Comparison of ENCODE assay signal across 21 cellular contexts in the genomic region with DNA sequence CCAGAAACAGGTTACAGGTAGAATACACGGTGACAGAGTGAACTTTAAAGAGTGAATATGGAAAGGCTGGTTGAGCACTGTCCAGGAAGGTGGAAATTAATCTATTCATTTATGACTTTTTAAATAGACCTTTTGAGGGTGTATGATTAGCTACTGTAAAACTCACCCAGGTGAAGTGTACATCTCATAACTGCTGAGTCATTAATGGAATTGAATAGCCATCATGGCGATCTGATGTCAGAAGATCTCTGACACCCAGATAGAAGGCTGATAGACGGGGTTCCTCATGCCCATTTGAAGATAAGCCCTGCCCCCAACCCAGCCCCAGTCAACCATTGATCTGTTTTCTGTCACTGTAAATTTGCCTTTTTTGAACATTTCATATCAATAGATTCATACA.
DNase-seq lines count a peak whose midpoint lies in the region; ATAC-seq, FAIRE-seq and TF ChIP-seq lines count a peak whose summit lies in the region.
"Had no signal": no experiment of that assay in that cellular context is flagged by ENCODE, and none has a peak within 500 bp of the region (broad histone marks: within the 10 kb centered on the region; RNA-seq: fewer than 3 reads in every experiment).

No MANE protein-coding gene starts in this region.

- H3K4me1 ChIP-seq in A549 (no peaks in the 10 kb centered on the region), OCI-LY3 (ENCODE audit: low read length) (peaks cover 8% of the 10 kb centered on the region)
- H3K4me1 ChIP-seq: BLaER1, Caco-2 had no signal

- no peaks in the 10 kb centered on the region for H3K36me3 ChIP-seq in OCI-LY3 (replicated peaks; ENCODE audit: low read depth, low read length)
- H3K36me3 ChIP-seq: BLaER1 had no signal

- POLR2A ChIA-PET in A549 (lab: Yijun Ruan, JAX): no interaction called here

- H3K4me2 ChIP-seq in A549 (no peak overlapping the region), OCI-LY3 (ENCODE audit: low read length) (no peak overlapping the region)
- H3K4me2 ChIP-seq: BLaER1 had no signal

- H3K4me3 ChIP-seq in A549: no peak overlapping the region
- H3K4me3 ChIP-seq in OCI-LY3 (ENCODE audit: low read length): no peak overlapping the region
- H3K4me3 ChIP-seq: BLaER1, GM23248 had no signal

- no peaks in the 10 kb centered on the region for H3K27me3 ChIP-seq in OCI-LY3 (ENCODE audit: low read depth, low read length)
- H3K27me3 ChIP-seq: BLaER1 had no signal

- H3K27ac ChIP-seq in A549: no peak overlapping the region
- no peak overlapping the region for H3K27ac ChIP-seq in OCI-LY3 (ENCODE audit: low read length)
- H3K27ac ChIP-seq: BLaER1, C4-2B, GM23248 had no signal

- TF ChIP-seq RAD21 in A549 (conservative IDR thresholded peaks at IDR 0.05 in 1 of 2, IDR thresholded peaks at IDR 0.05 in 1 of 2): no peak

- H3K79me2 ChIP-seq in OCI-LY3 (ENCODE audit: low read length): no peaks in the 10 kb centered on the region

- TF ChIP-seq CTCF in A549 (IDR thresholded peaks at IDR 0.05): no peak
- TF ChIP-seq CTCF in OCI-LY3 (IDR thresholded peaks at IDR 0.05; ENCODE audit: low read depth, low read length): no peak

- CTCF ChIA-PET in A549 (lab: Yijun Ruan, JAX): no interaction called here

- no peak overlapping the region for H3K9ac ChIP-seq in OCI-LY3 (ENCODE audit: low read length)
- H3K9ac ChIP-seq: BLaER1, GM23248 had no signal

- no peak for TF ChIP-seq POLR2A in A549 (IDR thresholded peaks at IDR 0.05; ENCODE audit: low read length)

- no peaks in the 10 kb centered on the region for H4K20me1 ChIP-seq in OCI-LY3 (ENCODE audit: insufficient read depth, low read length)
- H4K20me1 ChIP-seq: BLaER1 had no signal

- ATAC-seq in A549: no peak
- no peak for ATAC-seq in GM19467 (IDR thresholded peaks at IDR 0.05; ENCODE audit: unreplicated experiment)
- ATAC-seq in GM21619 (IDR thresholded peaks at IDR 0.05; ENCODE audit: unreplicated experiment): no peak
- ATAC-seq: CD8-positive, alpha-beta T cell had no signal

- no peak for TF ChIP-seq EP300 in A549 (IDR thresholded peaks at IDR 0.05)

- no peak for FAIRE-seq in A549 (lab: Jason Lieb, UNC)
- FAIRE-seq in GM18507 (lab: Jason Lieb, UNC): peak; percentile 12
- FAIRE-seq: GM12892, H1 had no signal

- WGBS in A549 (ENCODE audit: missing lambda C conversion rate): 78% methylated on average over 3 of the region's 3 CpGs

- no peaks in the 10 kb centered on the region for H3K9me3 ChIP-seq in A549
- H3K9me3 ChIP-seq in OCI-LY3 (ENCODE audit: insufficient read depth, low read length): no peaks in the 10 kb centered on the region
- H3K9me3 ChIP-seq: Caco-2 had no signal

- DNase-seq in NCI-H748 (lab: John Stamatoyannopoulos, UW; ENCODE audit: unreplicated experiment) (peak; percentile 12), NCI-H748 treated with DMSO at 0.1 percent for 48 hours (lab: John Stamatoyannopoulos, UW) (no peak), A549 (ENCODE audit: low read depth in 1 of 2, low spot score in 1 of 2) (no peak), GM18507 (ENCODE audit: extremely low spot score, insufficient read length, low read depth) (no peak)
- DNase-seq in activated CD4-positive, CD25-positive, alpha-beta regulatory T cell treated with anti-CD3 and anti-CD28 coated beads, Interleukin-2, amount 50 U/mL, for 72 hours: no peak
- DNase-seq: Caco-2; CD4-positive, CD25-positive, alpha-beta regulatory T cell; CD8-positive, alpha-beta T cell; DMS153; DMS79 treated with DMSO at 0.1 percent for 48 hours; GF-D8; GM23248; H7; HCEC 1CT had no signal

- peak overlapping the region; percentile 15; the same call in 1 of the 2 replicates for H2AFZ ChIP-seq in OCI-LY3 (ENCODE audit: low read depth, low read length)
- H2AFZ ChIP-seq: GM23248 had no signal

TF ChIP-seq in A549, 52 proteins besides CTCF, POLR2A, EP300 and RAD21:
- no peak for TF ChIP-seq BHLHE40 (IDR thresholded peaks at IDR 0.05; ENCODE audit: low read depth, low read length)
- peak; percentile 37 for TF ChIP-seq MAFK (IDR thresholded peaks at IDR 0.05; ENCODE audit: partially characterized antibody)
